1 cellular context compared by ENCODE assay signal in the genomic region with DNA sequence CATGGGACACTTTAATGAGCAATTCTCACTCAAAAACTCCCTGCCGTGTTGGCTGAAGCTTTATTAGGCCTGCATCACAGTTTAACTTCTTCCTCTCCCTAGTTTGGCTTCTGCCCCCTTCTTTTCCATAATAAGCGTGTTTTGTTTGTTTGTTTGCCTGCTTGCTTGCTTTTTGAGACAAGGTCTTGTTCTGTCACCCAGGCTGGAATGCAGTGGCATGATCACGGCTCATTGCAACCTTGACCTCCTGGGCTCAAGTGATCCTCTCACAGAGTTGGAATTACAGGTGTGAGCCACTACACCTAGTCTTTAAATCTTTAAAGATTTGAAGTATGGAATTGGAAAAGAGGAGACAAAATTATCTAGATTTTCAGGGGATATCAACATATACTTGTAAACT.
TF ChIP-seq lines count a peak whose summit lies in the region.

No MANE protein-coding gene starts in this region.

TF ChIP-seq in HepG2, 621 proteins besides CTCF, POLR2A, EP300 and RAD21 (continued from another document and continues in another):
- TF ChIP-seq, protein P1, sequence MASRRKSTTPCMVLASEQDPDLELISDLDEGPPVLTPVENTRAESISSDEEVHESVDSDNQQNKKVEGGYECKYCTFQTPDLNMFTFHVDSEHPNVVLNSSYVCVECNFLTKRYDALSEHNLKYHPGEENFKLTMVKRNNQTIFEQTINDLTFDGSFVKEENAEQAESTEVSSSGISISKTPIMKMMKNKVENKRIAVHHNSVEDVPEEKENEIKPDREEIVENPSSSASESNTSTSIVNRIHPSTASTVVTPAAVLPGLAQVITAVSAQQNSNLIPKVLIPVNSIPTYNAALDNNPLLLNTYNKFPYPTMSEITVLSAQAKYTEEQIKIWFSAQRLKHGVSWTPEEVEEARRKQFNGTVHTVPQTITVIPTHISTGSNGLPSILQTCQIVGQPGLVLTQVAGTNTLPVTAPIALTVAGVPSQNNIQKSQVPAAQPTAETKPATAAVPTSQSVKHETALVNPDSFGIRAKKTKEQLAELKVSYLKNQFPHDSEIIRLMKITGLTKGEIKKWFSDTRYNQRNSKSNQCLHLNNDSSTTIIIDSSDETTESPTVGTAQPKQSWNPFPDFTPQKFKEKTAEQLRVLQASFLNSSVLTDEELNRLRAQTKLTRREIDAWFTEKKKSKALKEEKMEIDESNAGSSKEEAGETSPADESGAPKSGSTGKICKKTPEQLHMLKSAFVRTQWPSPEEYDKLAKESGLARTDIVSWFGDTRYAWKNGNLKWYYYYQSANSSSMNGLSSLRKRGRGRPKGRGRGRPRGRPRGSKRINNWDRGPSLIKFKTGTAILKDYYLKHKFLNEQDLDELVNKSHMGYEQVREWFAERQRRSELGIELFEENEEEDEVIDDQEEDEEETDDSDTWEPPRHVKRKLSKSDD (CRISPR knock-in tag; IDR thresholded peaks at IDR 0.05; ENCODE audit: low read depth), result no peak
- TF ChIP-seq ZNF138 (CRISPR knock-in tag; IDR thresholded peaks at IDR 0.05; ENCODE audit: low read depth) (no peak), SMAD3 (CRISPR knock-in tag; IDR thresholded peaks at IDR 0.05) (no peak), ZNF101 (CRISPR knock-in tag; IDR thresholded peaks at IDR 0.05; ENCODE audit: borderline replicate concordance, low read depth) (no peak), ZFYVE20 (CRISPR knock-in tag; IDR thresholded peaks at IDR 0.05; ENCODE audit: borderline replicate concordance, low read depth) (no peak), FOXK1 (CRISPR knock-in tag; IDR thresholded peaks at IDR 0.05; ENCODE audit: borderline replicate concordance, low read depth) (0 out of 2 replicates have a peak, but pooled peaks have one; percentile 10), ZNF205 (CRISPR knock-in tag; IDR thresholded peaks at IDR 0.05) (no peak), KDM1A (CRISPR knock-in tag; IDR thresholded peaks at IDR 0.05) (no peak), IKZF1 (IDR thresholded peaks at IDR 0.05) (no peak), MAF1 (CRISPR knock-in tag; IDR thresholded peaks at IDR 0.05; ENCODE audit: borderline replicate concordance) (no peak), ZNF605 (CRISPR knock-in tag; IDR thresholded peaks at IDR 0.05) (no peak), ATF1 (CRISPR knock-in tag; IDR thresholded peaks at IDR 0.05) (no peak), U2AF1 (optimal IDR thresholded peaks at IDR 0.05; ENCODE audit: low read depth, low read length) (no peak), SRY (CRISPR knock-in tag; IDR thresholded peaks at IDR 0.05) (no peak), ZNF562 (CRISPR knock-in tag; IDR thresholded peaks at IDR 0.05; ENCODE audit: borderline replicate concordance) (no peak), ZNF329 (CRISPR knock-in tag; IDR thresholded peaks at IDR 0.05; ENCODE audit: low read depth) (no peak), ZNF788 (CRISPR knock-in tag; IDR thresholded peaks at IDR 0.05; ENCODE audit: borderline replicate concordance) (no peak), ZNF367 (CRISPR knock-in tag; IDR thresholded peaks at IDR 0.05; ENCODE audit: borderline replicate concordance) (no peak), ZNF232 (CRISPR knock-in tag; IDR thresholded peaks at IDR 0.05; ENCODE audit: borderline replicate concordance) (0 out of 2 replicates have a peak, but pooled peaks have one; percentile 49), SKI (IDR thresholded peaks at IDR 0.05; ENCODE audit: partially characterized antibody) (no peak), ZNF382 (CRISPR knock-in tag; IDR thresholded peaks at IDR 0.05; ENCODE audit: borderline replicate concordance) (no peak), ZNF577 (CRISPR knock-in tag; IDR thresholded peaks at IDR 0.05; ENCODE audit: borderline replicate concordance, low read depth) (no peak), CEBPG (CRISPR knock-in tag; IDR thresholded peaks at IDR 0.05) (0 out of 2 replicates have a peak, but pooled peaks have one; percentile 3), ZC3H13 (CRISPR knock-in tag; IDR thresholded peaks at IDR 0.05) (no peak), ZIK1 (CRISPR knock-in tag; IDR thresholded peaks at IDR 0.05; ENCODE audit: borderline replicate concordance, low read depth) (no peak), ARNT (IDR thresholded peaks at IDR 0.05) (no peak), TMF1 (CRISPR knock-in tag; IDR thresholded peaks at IDR 0.05; ENCODE audit: low read depth) (no peak), NCOA5 (CRISPR knock-in tag; IDR thresholded peaks at IDR 0.05) (no peak), JARID2 (CRISPR knock-in tag; IDR thresholded peaks at IDR 0.05; ENCODE audit: insufficient replicate concordance) (no peak), BCL6 (CRISPR knock-in tag; IDR thresholded peaks at IDR 0.05) (no peak), SRSF4 (IDR thresholded peaks at IDR 0.05; ENCODE audit: low read depth, low read length, poor library complexity, severe bottlenecking) (no peak), ZFP36L1 (CRISPR knock-in tag; IDR thresholded peaks at IDR 0.05) (no peak), DNMT3B (CRISPR knock-in tag; conservative IDR thresholded peaks at IDR 0.05) (no peak), NCOA2 (CRISPR knock-in tag; IDR thresholded peaks at IDR 0.05) (no peak)
- TF ChIP-seq, protein P2, sequence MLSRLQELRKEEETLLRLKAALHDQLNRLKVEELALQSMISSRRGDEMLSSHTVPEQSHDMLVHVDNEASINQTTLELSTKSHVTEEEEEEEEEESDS (CRISPR knock-in tag; IDR thresholded peaks at IDR 0.05; ENCODE audit: borderline replicate concordance), result no peak
- TF ChIP-seq, protein P3, sequence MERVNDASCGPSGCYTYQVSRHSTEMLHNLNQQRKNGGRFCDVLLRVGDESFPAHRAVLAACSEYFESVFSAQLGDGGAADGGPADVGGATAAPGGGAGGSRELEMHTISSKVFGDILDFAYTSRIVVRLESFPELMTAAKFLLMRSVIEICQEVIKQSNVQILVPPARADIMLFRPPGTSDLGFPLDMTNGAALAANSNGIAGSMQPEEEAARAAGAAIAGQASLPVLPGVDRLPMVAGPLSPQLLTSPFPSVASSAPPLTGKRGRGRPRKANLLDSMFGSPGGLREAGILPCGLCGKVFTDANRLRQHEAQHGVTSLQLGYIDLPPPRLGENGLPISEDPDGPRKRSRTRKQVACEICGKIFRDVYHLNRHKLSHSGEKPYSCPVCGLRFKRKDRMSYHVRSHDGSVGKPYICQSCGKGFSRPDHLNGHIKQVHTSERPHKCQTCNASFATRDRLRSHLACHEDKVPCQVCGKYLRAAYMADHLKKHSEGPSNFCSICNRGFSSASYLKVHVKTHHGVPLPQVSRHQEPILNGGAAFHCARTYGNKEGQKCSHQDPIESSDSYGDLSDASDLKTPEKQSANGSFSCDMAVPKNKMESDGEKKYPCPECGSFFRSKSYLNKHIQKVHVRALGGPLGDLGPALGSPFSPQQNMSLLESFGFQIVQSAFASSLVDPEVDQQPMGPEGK (CRISPR knock-in tag; IDR thresholded peaks at IDR 0.05), result no peak
- TF ChIP-seq, protein P4, sequence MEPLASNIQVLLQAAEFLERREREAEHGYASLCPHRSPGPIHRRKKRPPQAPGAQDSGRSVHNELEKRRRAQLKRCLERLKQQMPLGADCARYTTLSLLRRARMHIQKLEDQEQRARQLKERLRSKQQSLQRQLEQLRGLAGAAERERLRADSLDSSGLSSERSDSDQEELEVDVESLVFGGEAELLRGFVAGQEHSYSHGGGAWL (CRISPR knock-in tag; IDR thresholded peaks at IDR 0.05), result no peak
- TF ChIP-seq, protein P5, sequence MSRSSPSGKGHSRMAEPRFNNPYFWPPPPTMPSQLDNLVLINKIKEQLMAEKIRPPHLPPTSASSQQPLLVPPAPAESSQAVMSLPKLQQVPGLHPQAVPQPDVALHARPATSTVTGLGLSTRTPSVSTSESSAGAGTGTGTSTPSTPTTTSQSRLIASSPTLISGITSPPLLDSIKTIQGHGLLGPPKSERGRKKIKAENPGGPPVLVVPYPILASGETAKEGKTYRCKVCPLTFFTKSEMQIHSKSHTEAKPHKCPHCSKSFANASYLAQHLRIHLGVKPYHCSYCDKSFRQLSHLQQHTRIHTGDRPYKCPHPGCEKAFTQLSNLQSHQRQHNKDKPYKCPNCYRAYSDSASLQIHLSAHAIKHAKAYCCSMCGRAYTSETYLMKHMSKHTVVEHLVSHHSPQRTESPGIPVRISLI (CRISPR knock-in tag; IDR thresholded peaks at IDR 0.05; ENCODE audit: borderline replicate concordance), result no peak
- TF ChIP-seq, protein P6, sequence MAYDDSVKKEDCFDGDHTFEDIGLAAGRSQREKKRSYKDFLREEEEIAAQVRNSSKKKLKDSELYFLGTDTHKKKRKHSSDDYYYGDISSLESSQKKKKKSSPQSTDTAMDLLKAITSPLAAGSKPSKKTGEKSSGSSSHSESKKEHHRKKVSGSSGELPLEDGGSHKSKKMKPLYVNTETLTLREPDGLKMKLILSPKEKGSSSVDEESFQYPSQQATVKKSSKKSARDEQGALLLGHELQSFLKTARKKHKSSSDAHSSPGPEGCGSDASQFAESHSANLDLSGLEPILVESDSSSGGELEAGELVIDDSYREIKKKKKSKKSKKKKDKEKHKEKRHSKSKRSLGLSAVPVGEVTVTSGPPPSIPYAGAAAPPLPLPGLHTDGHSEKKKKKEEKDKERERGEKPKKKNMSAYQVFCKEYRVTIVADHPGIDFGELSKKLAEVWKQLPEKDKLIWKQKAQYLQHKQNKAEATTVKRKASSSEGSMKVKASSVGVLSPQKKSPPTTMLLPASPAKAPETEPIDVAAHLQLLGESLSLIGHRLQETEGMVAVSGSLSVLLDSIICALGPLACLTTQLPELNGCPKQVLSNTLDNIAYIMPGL (CRISPR knock-in tag; IDR thresholded peaks at IDR 0.05; ENCODE audit: borderline replicate concordance in 1 of 2, low read depth in 1 of 2), result 0 out of 4 replicates have a peak, but pooled peaks of 1 of the 2 experiments have one; percentile 27
- TF ChIP-seq, protein P7, sequence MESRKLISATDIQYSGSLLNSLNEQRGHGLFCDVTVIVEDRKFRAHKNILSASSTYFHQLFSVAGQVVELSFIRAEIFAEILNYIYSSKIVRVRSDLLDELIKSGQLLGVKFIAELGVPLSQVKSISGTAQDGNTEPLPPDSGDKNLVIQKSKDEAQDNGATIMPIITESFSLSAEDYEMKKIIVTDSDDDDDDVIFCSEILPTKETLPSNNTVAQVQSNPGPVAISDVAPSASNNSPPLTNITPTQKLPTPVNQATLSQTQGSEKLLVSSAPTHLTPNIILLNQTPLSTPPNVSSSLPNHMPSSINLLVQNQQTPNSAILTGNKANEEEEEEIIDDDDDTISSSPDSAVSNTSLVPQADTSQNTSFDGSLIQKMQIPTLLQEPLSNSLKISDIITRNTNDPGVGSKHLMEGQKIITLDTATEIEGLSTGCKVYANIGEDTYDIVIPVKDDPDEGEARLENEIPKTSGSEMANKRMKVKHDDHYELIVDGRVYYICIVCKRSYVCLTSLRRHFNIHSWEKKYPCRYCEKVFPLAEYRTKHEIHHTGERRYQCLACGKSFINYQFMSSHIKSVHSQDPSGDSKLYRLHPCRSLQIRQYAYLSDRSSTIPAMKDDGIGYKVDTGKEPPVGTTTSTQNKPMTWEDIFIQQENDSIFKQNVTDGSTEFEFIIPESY (CRISPR knock-in tag; IDR thresholded peaks at IDR 0.05), result no peak
- TF ChIP-seq, protein P8, sequence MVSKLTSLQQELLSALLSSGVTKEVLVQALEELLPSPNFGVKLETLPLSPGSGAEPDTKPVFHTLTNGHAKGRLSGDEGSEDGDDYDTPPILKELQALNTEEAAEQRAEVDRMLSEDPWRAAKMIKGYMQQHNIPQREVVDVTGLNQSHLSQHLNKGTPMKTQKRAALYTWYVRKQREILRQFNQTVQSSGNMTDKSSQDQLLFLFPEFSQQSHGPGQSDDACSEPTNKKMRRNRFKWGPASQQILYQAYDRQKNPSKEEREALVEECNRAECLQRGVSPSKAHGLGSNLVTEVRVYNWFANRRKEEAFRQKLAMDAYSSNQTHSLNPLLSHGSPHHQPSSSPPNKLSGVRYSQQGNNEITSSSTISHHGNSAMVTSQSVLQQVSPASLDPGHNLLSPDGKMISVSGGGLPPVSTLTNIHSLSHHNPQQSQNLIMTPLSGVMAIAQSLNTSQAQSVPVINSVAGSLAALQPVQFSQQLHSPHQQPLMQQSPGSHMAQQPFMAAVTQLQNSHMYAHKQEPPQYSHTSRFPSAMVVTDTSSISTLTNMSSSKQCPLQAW (CRISPR knock-in tag; IDR thresholded peaks at IDR 0.05), result peak; percentile 39; the same call in 1 of the 2 replicates
- TF ChIP-seq, protein P9, sequence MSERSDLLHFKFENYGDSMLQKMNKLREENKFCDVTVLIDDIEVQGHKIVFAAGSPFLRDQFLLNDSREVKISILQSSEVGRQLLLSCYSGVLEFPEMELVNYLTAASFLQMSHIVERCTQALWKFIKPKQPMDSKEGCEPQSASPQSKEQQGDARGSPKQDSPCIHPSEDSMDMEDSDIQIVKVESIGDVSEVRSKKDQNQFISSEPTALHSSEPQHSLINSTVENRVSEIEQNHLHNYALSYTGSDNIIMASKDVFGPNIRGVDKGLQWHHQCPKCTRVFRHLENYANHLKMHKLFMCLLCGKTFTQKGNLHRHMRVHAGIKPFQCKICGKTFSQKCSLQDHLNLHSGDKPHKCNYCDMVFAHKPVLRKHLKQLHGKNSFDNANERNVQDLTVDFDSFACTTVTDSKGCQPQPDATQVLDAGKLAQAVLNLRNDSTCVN (CRISPR knock-in tag; IDR thresholded peaks at IDR 0.05; ENCODE audit: borderline replicate concordance), result no peak
- TF ChIP-seq, protein P10, sequence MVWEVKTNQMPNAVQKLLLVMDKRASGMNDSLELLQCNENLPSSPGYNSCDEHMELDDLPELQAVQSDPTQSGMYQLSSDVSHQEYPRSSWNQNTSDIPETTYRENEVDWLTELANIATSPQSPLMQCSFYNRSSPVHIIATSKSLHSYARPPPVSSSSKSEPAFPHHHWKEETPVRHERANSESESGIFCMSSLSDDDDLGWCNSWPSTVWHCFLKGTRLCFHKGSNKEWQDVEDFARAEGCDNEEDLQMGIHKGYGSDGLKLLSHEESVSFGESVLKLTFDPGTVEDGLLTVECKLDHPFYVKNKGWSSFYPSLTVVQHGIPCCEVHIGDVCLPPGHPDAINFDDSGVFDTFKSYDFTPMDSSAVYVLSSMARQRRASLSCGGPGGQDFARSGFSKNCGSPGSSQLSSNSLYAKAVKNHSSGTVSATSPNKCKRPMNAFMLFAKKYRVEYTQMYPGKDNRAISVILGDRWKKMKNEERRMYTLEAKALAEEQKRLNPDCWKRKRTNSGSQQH (CRISPR knock-in tag; IDR thresholded peaks at IDR 0.05; ENCODE audit: low read depth), result no peak
- TF ChIP-seq, protein P11, sequence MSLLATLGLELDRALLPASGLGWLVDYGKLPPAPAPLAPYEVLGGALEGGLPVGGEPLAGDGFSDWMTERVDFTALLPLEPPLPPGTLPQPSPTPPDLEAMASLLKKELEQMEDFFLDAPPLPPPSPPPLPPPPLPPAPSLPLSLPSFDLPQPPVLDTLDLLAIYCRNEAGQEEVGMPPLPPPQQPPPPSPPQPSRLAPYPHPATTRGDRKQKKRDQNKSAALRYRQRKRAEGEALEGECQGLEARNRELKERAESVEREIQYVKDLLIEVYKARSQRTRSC (CRISPR knock-in tag; IDR thresholded peaks at IDR 0.05; ENCODE audit: low read depth), result no peak
- TF ChIP-seq, protein P12, sequence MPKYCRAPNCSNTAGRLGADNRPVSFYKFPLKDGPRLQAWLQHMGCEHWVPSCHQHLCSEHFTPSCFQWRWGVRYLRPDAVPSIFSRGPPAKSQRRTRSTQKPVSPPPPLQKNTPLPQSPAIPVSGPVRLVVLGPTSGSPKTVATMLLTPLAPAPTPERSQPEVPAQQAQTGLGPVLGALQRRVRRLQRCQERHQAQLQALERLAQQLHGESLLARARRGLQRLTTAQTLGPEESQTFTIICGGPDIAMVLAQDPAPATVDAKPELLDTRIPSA (CRISPR knock-in tag; IDR thresholded peaks at IDR 0.05; ENCODE audit: borderline replicate concordance), result no peak
